Comparison of ENCODE assay signal across 13 cellular contexts in the genomic region with DNA sequence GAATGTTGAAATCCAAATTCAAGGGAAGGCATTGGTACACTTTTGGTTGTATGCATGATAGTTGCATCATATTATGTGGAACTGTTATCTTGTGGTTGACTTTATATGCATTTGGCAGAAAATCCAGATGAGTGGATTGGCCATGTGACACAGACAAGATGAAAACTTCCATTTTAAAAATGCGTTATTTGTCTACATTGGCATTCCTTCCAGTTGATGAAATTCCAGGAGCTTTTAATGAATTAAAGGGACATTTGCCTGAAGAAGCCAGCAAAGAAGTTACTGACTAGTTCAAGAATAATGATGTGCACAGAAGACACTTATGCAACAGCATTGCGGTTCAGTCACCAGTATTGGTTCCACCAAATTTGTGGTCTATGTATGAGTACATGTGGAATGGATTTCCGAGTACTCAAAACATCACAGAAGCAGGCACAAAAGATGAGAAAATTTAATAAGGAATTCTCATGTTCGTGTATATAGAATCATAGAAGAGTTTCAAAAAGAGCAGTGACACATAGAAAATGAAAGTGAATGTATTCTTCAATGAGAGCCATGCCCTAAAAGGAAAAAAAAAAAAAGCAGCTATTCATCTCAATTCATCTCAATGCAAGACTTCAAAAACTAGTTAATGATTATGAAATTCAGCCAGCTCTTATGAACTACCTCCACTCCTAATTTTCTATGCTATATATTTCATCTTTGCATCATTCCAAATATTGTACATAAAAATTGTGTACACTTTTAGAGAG.
A peak's percentile ranks its signal among the peaks of the same experiment; 100 is the strongest.
DNase-seq lines count a peak whose midpoint lies in the region; ATAC-seq and TF ChIP-seq lines count a peak whose summit lies in the region.
"Had no signal": no experiment of that assay in that cellular context is flagged by ENCODE, and none has a peak within 500 bp of the region (broad histone marks: within the 10 kb centered on the region; RNA-seq: fewer than 3 reads in every experiment).

No MANE protein-coding gene starts in this region.

- H3K4me3 ChIP-seq in SK-N-MC, result no peak overlapping the region; the same call in 1 of the 2 replicates
- H3K4me3 ChIP-seq in foreskin fibroblast (ENCODE audit: low read depth in 1 of 2, low read length in 2 of 2), result no peak overlapping the region

- H3K27ac ChIP-seq in SK-N-MC, result no peak overlapping the region

- TF ChIP-seq CTCF in foreskin fibroblast (IDR thresholded peaks at IDR 0.05; ENCODE audit: low read depth, low read length), result no peak

- no peak overlapping the region for H3K9ac ChIP-seq in SK-N-MC (ENCODE audit: insufficient read length)

- no peaks in the 10 kb centered on the region for H3K9me3 ChIP-seq in SK-N-MC (ENCODE audit: low read depth, low read length)

- ATAC-seq in HG02981 (IDR thresholded peaks at IDR 0.05; ENCODE audit: unreplicated experiment) (peak; percentile 46), HG03097 (IDR thresholded peaks at IDR 0.05; ENCODE audit: low FRiP score, unreplicated experiment) (no peak)
- ATAC-seq: stimulated activated naive CD8-positive, alpha-beta T cell treated with anti-CD3 and anti-CD28 coated beads, Interleukin-15, amount 100 ng/mL, for 72 hours had no signal

- DNase-seq in EH (ENCODE audit: low read depth) (peak; percentile 94), SK-N-MC (ENCODE audit: low read depth, low spot score) (peak; percentile 53), foreskin fibroblast (peak; percentile 84 to 89), NCI-H2196 treated with DMSO at 0.1 percent for 48 hours (lab: John Stamatoyannopoulos, UW; ENCODE audit: unreplicated experiment) (no peak), NCI-H146 (lab: John Stamatoyannopoulos, UW) (no peak)
- DNase-seq in activated T-cell treated with anti-CD3 and anti-CD28 coated beads, Interleukin-2, amount 50 U/mL, for 1 hour, result no peak
- DNase-seq: effector CD8-positive, alpha-beta T cell; NCI-H1105; NCI-H82; stimulated activated CD4-positive, alpha-beta T cell treated with anti-CD3 and anti-CD28 coated beads, Interleukin-4, amount 100 ng/mL, for 4 hours; stimulated activated naive CD8-positive, alpha-beta T cell treated with anti-CD3 and anti-CD28 coated beads, Interleukin-15, amount 100 ng/mL, for 72 hours had no signal

- H3K36me3 ChIP-seq in SK-N-MC (ENCODE audit: insufficient read depth, low read length), result no peaks in the 10 kb centered on the region

Comparison
In these comparisons a context has a peak if more than half of its experiments do, and no peak if none do; other contexts are left out.
1. DNase-seq: peak in EH (single experiment), SK-N-MC (single experiment) and foreskin fibroblast (2 of 2); none in activated T-cell treated with anti-CD3 and anti-CD28 coated beads, Interleukin-2, amount 50 U/mL, for 1 hour (single experiment), NCI-H2196 treated with DMSO at 0.1 percent for 48 hours (single experiment) and NCI-H146 (single experiment).